30 cellular contexts compared by ENCODE assay signal in the genomic region with DNA sequence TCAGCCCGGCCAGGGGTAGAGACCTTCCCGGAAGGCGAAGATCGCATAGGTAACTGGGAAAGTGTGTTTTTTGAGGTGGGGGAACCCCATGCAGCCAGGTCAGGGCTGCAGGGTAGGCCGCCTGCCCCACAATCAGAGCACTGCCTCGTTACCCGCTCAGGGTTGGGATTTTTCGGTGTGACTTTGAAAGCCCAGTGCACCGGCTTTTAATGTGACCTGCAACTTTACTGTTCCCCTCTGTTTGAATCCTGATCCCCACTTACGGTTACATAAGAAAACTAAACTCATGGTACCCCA.
"Had no signal": no experiment of that assay in that cellular context is flagged by ENCODE, and none has a peak within 500 bp of the region (broad histone marks: within the 10 kb centered on the region; RNA-seq: fewer than 3 reads in every experiment).

No MANE protein-coding gene starts in this region.

- H3K4me3 ChIP-seq: adrenal gland, body of pancreas, esophagus muscularis mucosa, gastrocnemius medialis, heart left ventricle had no signal

- H3K27ac ChIP-seq: adrenal gland, body of pancreas, esophagus muscularis mucosa, foreskin keratinocyte, gastrocnemius medialis, heart left ventricle, WERI-Rb-1 had no signal

- H3K9me3 ChIP-seq: adrenal gland, body of pancreas, esophagus muscularis mucosa, gastrocnemius medialis, heart left ventricle had no signal

- H3K4me1 ChIP-seq: adrenal gland, body of pancreas, esophagus muscularis mucosa, foreskin keratinocyte, gastrocnemius medialis, heart left ventricle had no signal

- ATAC-seq: activated CD4-positive, alpha-beta T cell treated with anti-CD3 and anti-CD28 coated beads for 36 hours; activated CD8-positive, alpha-beta memory T cell treated with anti-CD3 and anti-CD28 coated beads, Interleukin-2, amount 10 ng/mL, durations not matched to agents 7 days and 5 days; activated CD8-positive, alpha-beta T cell treated with anti-CD3 and anti-CD28 coated beads, Interleukin-2, amount 10 ng/mL, durations not matched to agents 7 days and 5 days; activated naive CD8-positive, alpha-beta T cell treated with anti-CD3 and anti-CD28 coated beads, Interleukin-2, amount 50 U/mL, for 24 hours; body of pancreas; effector memory CD8-positive, alpha-beta T cell; foreskin keratinocyte; gastrocnemius medialis; heart left ventricle; T-helper 17 cell had no signal

- H3K36me3 ChIP-seq: adrenal gland, esophagus muscularis mucosa, gastrocnemius medialis, heart left ventricle, WERI-Rb-1 had no signal

- DNase-seq: activated CD4-positive, alpha-beta memory T cell treated with anti-CD3 and anti-CD28 coated beads for 36 hours; activated CD4-positive, alpha-beta T cell treated with anti-CD3 and anti-CD28 coated beads for 36 hours; activated CD4-positive, alpha-beta T cell treated with anti-CD3 and anti-CD28 coated beads, Interleukin-2, amount 10 ng/mL, durations not matched to agents 24 days and 14 days; activated CD4-positive, CD25-positive, alpha-beta regulatory T cell; activated CD4-positive, CD25-positive, alpha-beta regulatory T cell treated with anti-CD3 and anti-CD28 coated beads, Interleukin-2, amount 50 U/mL, for 72 hours; activated CD8-positive, alpha-beta memory T cell treated with anti-CD3 and anti-CD28 coated beads, Interleukin-2, amount 10 ng/mL, durations not matched to agents 7 days and 5 days; activated CD8-positive, alpha-beta memory T cell treated with anti-CD3 and anti-CD28 coated beads, Interleukin-2, amount 50 U/mL, for 4 hours; activated CD8-positive, alpha-beta T cell treated with anti-CD3 and anti-CD28 coated beads, Interleukin-2, amount 10 ng/mL, durations not matched to agents 7 days and 5 days; activated effector memory CD4-positive, alpha-beta T cell treated with anti-CD3 and anti-CD28 coated beads, Interleukin-2, amount 50 U/mL, for 16 hours; activated naive CD4-positive, alpha-beta T cell treated with anti-CD3 and anti-CD28 coated beads for 36 hours; activated naive CD8-positive, alpha-beta T cell treated with anti-CD3 and anti-CD28 coated beads for 36 hours; activated naive CD8-positive, alpha-beta T cell treated with anti-CD3 and anti-CD28 coated beads, Interleukin-2, amount 50 U/mL, for 24 hours; activated T-cell treated with anti-CD3 and anti-CD28 coated beads, Interleukin-2, amount 50 U/mL, for 1 hour; activated T-cell treated with anti-CD3 and anti-CD28 coated beads, Interleukin-2, amount 50 U/mL, for 48 hours; adrenal gland; aorta; body of pancreas; cortex of kidney; dermis blood vessel endothelial cell; effector CD4-positive, alpha-beta T cell; effector memory CD8-positive, alpha-beta T cell; erythroblast; foreskin keratinocyte; gastrocnemius medialis; glutamatergic neuron; heart left ventricle; T-helper 17 cell; T1000; WERI-Rb-1 had no signal

- H3K27me3 ChIP-seq: adrenal gland, body of pancreas, esophagus muscularis mucosa, foreskin keratinocyte, gastrocnemius medialis, heart left ventricle had no signal
